21 cellular contexts compared by ENCODE assay signal in genomic region chr6:163630575-163630974, GRCh38.
A peak's percentile ranks its signal among the peaks of the same experiment; 100 is the strongest.
DNase-seq lines count a peak whose midpoint lies in the region; ATAC-seq, FAIRE-seq and TF ChIP-seq lines count a peak whose summit lies in the region.
"Had no signal": no experiment of that assay in that cellular context is flagged by ENCODE, and none has a peak within 500 bp of the region (broad histone marks: within the 10 kb centered on the region; RNA-seq: fewer than 3 reads in every experiment).

No MANE protein-coding gene starts in this region.

- peak; percentile 47 for DNase-seq in activated effector memory CD4-positive, alpha-beta T cell treated with anti-CD3 and anti-CD28 coated beads, Interleukin-2, amount 50 U/mL, for 16 hours
- no peak for DNase-seq in activated effector memory CD4-positive, alpha-beta T cell treated with Interleukin-2 at 50 U/mL for 16 hours
- no peak for DNase-seq in K562 (ENCODE audit: extremely low read depth in 1 of 4, low spot score in 3 of 4)
- peak; percentile 53 for DNase-seq in left kidney (ENCODE audit: low read depth, low spot score)
- DNase-seq in testis = no peak
- no peak for DNase-seq in PC-9
- no peak for DNase-seq in NCI-H1105 treated with DMSO at 0.1 percent for 48 hours (lab: John Stamatoyannopoulos, UW)
- DNase-seq: AML-193; Calu3; CD8-positive, alpha-beta T cell; DMS53; DND-41; EL; GM23248; HCEC 1CT had no signal

- H3K9me2 ChIP-seq in PC-9 (ENCODE audit: insufficient read depth) = no peaks in the 10 kb centered on the region

- no peak overlapping the region for H3K9ac ChIP-seq in K562 (ENCODE audit: insufficient read depth in 1 of 2, low read depth in 2 of 2, low read length in 2 of 2)
- H3K9ac ChIP-seq: BLaER1 treated with 17β-estradiol and CSF1 and Interleukin-3, amounts not matched to agents 10 nM and 100 nM; GM23248 had no signal

- intact Hi-C loops in K562 (cut with micrococcal nuclease) = no loop called here
- intact Hi-C loops in testis (cut with DNase I; ENCODE audit: low total_unique reads) = no loop called here
- intact Hi-C loops in PC-9 (cut with micrococcal nuclease; ENCODE audit: unreplicated experiment) = no loop called here

- H4K20me1 ChIP-seq in K562 (replicated peaks; ENCODE audit: control insufficient read depth, insufficient read depth, low read length) = no peaks in the 10 kb centered on the region
- no peaks in the 10 kb centered on the region for H4K20me1 ChIP-seq in PC-9 (ENCODE audit: insufficient read depth)
- H4K20me1 ChIP-seq: BLaER1 treated with 17β-estradiol and CSF1 and Interleukin-3, amounts not matched to agents 10 nM and 100 nM had no signal

- H3K36me3 ChIP-seq in K562 (ENCODE audit: control insufficient read depth, insufficient read depth, low read length) (no peaks in the 10 kb centered on the region), testis (ENCODE audit: low read depth, missing control alignments) (no peaks in the 10 kb centered on the region), PC-9 (ENCODE audit: low read depth) (no peaks in the 10 kb centered on the region)
- H3K36me3 ChIP-seq: BLaER1 treated with 17β-estradiol and CSF1 and Interleukin-3, amounts not matched to agents 10 nM and 100 nM had no signal

- H3K9me3 ChIP-seq in K562 (replicated peaks; ENCODE audit: control insufficient read depth, insufficient read depth, low read depth, low read length) = peaks cover 3% of the 10 kb centered on the region; the same call in 1 of the 2 replicates
- H3K9me3 ChIP-seq in testis = no peaks in the 10 kb centered on the region
- H3K9me3 ChIP-seq in PC-9 (ENCODE audit: insufficient read depth, low read depth) = no peaks in the 10 kb centered on the region
- H3K9me3 ChIP-seq: A549 had no signal

- H3K4me1 ChIP-seq in K562 (replicated peaks in 1 of 2; ENCODE audit: control insufficient read depth in 2 of 2, insufficient read depth in 2 of 2, low read length in 2 of 2) (peaks cover 0 to 2% of the 10 kb centered on the region in 2 experiments; a peak in 2 of 5 replicates), testis (no peaks in the 10 kb centered on the region), PC-9 (replicated peaks; ENCODE audit: insufficient read depth) (no peaks in the 10 kb centered on the region)
- H3K4me1 ChIP-seq: A549 had no signal

- TF ChIP-seq CTCF in K562 (IDR thresholded peaks at IDR 0.05 in 2 of 3, conservative IDR thresholded peaks at IDR 0.05 in 1 of 3; ENCODE audit: insufficient read depth in 2 of 3, low read depth in 1 of 3, low read length in 3 of 3) (no peak), testis (IDR thresholded peaks at IDR 0.05) (no peak), PC-9 (conservative IDR thresholded peaks at IDR 0.05) (no peak)

- POLR2A ChIA-PET in K562 (lab: Yijun Ruan, JAX) (no interaction called here), PC-9 (lab: Charles Lee; ENCODE audit: unreplicated experiment) (no interaction called here)

- H2AFZ ChIP-seq in K562 (ENCODE audit: low read depth, low read length) (no peak overlapping the region), PC-9 (no peak overlapping the region)
- H2AFZ ChIP-seq: GM23248 had no signal

- in situ Hi-C loops in K562 (cut with MboI) = no loop called here

- WGBS in K562 (ENCODE audit: insufficient coverage, low coverage, missing lambda C conversion rate) = 66% methylated on average over 18 of the region's 34 CpGs
- 5 to 10% methylated on average over 2 to 34 of the region's 34 CpGs for WGBS in testis, 2 donors

- H3K27ac ChIP-seq in K562 (ENCODE audit: extremely low read depth, low read depth, low read length) = no peak overlapping the region
- no peak overlapping the region for H3K27ac ChIP-seq in testis
- H3K27ac ChIP-seq in PC-9 = no peak overlapping the region
- H3K27ac ChIP-seq: 22Rv1; A549; BLaER1 treated with 17β-estradiol and CSF1 and Interleukin-3, amounts not matched to agents 10 nM and 100 nM; GM23248; HL-60 had no signal

- CTCF ChIA-PET in K562 (lab: Yijun Ruan, JAX; ENCODE audit: low intra/inter-chr PET ratio) (no interaction called here), PC-9 (lab: Charles Lee) (no interaction called here)

- TF ChIP-seq POLR2A in K562 (conservative IDR thresholded peaks at IDR 0.05) (no peak), testis (IDR thresholded peaks at IDR 0.05) (no peak)

- no peak for TF ChIP-seq RAD21 in K562 (CRISPR knock-in tag; conservative IDR thresholded peaks at IDR 0.05 in 1 of 2, IDR thresholded peaks at IDR 0.05 in 1 of 2)

- ATAC-seq in K562 = no peak
- ATAC-seq: A549; CD8-positive, alpha-beta T cell; GM12878 had no signal

- H3K79me2 ChIP-seq in K562 (ENCODE audit: control insufficient read depth, insufficient read depth, low read length) = no peaks in the 10 kb centered on the region
- H3K79me2 ChIP-seq in PC-9 (ENCODE audit: low read depth) = no peaks in the 10 kb centered on the region

- no peak for TF ChIP-seq EP300 in K562 (IDR thresholded peaks at IDR 0.05; ENCODE audit: low read length)

- no TSS peak for BruUV-seq in K562 (replicated peaks; lab: Mats Ljungman, UMichigan)
- BruUV-seq in PC-9 (replicated peaks; lab: Mats Ljungman, UMichigan) = no TSS peak

- peaks cover 6 to 24% of the 10 kb centered on the region in 2 experiments for H3K27me3 ChIP-seq in K562 (ENCODE audit: control insufficient read depth in 2 of 2, insufficient read depth in 2 of 2, low read length in 2 of 2)
- no peaks in the 10 kb centered on the region for H3K27me3 ChIP-seq in testis
- peaks cover 57% of the 10 kb centered on the region for H3K27me3 ChIP-seq in PC-9 (ENCODE audit: insufficient read depth, low read depth)
- H3K27me3 ChIP-seq: BLaER1 treated with 17β-estradiol and CSF1 and Interleukin-3, amounts not matched to agents 10 nM and 100 nM had no signal

- FAIRE-seq in K562 (lab: Jason Lieb, UNC) = no peak
- FAIRE-seq: A549, GM12878, H54 had no signal

- no peaks in the 10 kb centered on the region for H3K9me1 ChIP-seq in K562 (ENCODE audit: control insufficient read depth, insufficient read depth, low read length)

- H3K4me2 ChIP-seq in K562 (ENCODE audit: insufficient read depth, low read length) = no peak overlapping the region
- no peak overlapping the region for H3K4me2 ChIP-seq in PC-9
- H3K4me2 ChIP-seq: A549; BLaER1 treated with 17β-estradiol and CSF1 and Interleukin-3, amounts not matched to agents 10 nM and 100 nM had no signal

- H3K4me3 ChIP-seq in K562 = no peak overlapping the region
- peak overlapping the region; percentile 18 to 49 for H3K4me3 ChIP-seq in testis
- H3K4me3 ChIP-seq in PC-9 = no peak overlapping the region
- H3K4me3 ChIP-seq: A549; BLaER1 treated with 17β-estradiol and CSF1 and Interleukin-3, amounts not matched to agents 10 nM and 100 nM; GM12878; GM23248 had no signal

- no peaks in the 10 kb centered on the region for H3F3A ChIP-seq in PC-9 (ENCODE audit: insufficient read depth, low read depth)

TF ChIP-seq in K562, 482 proteins besides CTCF, POLR2A, EP300 and RAD21 (continues in another document):
- no peak for TF ChIP-seq ZNF318 (IDR thresholded peaks at IDR 0.05; ENCODE audit: borderline replicate concordance in 1 of 2, low read depth in 1 of 2)
- TF ChIP-seq RBM14 (IDR thresholded peaks at IDR 0.05; ENCODE audit: borderline replicate concordance, insufficient read depth, low read depth, low read length) = 0 out of 2 replicates have a peak, but pooled peaks have one; percentile 21

Comparison
In these comparisons a context has a peak if more than half of its experiments do, and no peak if none do; other contexts are left out.
1. DNase-seq: peak in activated effector memory CD4-positive, alpha-beta T cell treated with anti-CD3 and anti-CD28 coated beads, Interleukin-2, amount 50 U/mL, for 16 hours (single experiment) and left kidney (single experiment); none in activated effector memory CD4-positive, alpha-beta T cell treated with Interleukin-2 at 50 U/mL for 16 hours (single experiment), K562 (0 of 4), testis (single experiment), PC-9 (0 of 2) and NCI-H1105 treated with DMSO at 0.1 percent for 48 hours (single experiment).
2. H3K4me3 ChIP-seq: peak in testis (2 of 2); none in K562 (single experiment) and PC-9 (single experiment).